1 cellular context compared by ENCODE assay signal in genomic region chr1:114522264-114522575, GRCh38.
A peak's percentile ranks its signal among the peaks of the same experiment; 100 is the strongest.
TF ChIP-seq lines count a peak whose summit lies in the region.

No MANE protein-coding gene starts in this region.

TF ChIP-seq in K562, 482 proteins besides CTCF, POLR2A, EP300 and RAD21 (continued from another document):
- TF ChIP-seq, protein P1, sequence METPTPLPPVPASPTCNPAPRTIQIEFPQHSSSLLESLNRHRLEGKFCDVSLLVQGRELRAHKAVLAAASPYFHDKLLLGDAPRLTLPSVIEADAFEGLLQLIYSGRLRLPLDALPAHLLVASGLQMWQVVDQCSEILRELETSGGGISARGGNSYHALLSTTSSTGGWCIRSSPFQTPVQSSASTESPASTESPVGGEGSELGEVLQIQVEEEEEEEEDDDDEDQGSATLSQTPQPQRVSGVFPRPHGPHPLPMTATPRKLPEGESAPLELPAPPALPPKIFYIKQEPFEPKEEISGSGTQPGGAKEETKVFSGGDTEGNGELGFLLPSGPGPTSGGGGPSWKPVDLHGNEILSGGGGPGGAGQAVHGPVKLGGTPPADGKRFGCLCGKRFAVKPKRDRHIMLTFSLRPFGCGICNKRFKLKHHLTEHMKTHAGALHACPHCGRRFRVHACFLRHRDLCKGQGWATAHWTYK (CRISPR knock-in tag; IDR thresholded peaks at IDR 0.05), result no peak
- no peak for TF ChIP-seq ZNF239 (CRISPR knock-in tag; IDR thresholded peaks at IDR 0.05)
- TF ChIP-seq RBBP5 (IDR thresholded peaks at IDR 0.05; ENCODE audit: borderline replicate concordance, insufficient read depth, low read length, poor library complexity, severe bottlenecking), result no peak
- TF ChIP-seq RCOR1 (IDR thresholded peaks at IDR 0.05; ENCODE audit: borderline replicate concordance in 1 of 2, low read depth in 2 of 2, low read length in 2 of 2), result no peak
- no peak for TF ChIP-seq RBM17 (IDR thresholded peaks at IDR 0.05; ENCODE audit: borderline replicate concordance, low read depth, low read length)
- no peak for TF ChIP-seq HDGF (IDR thresholded peaks at IDR 0.05)
- peak; percentile 46; the same call in 1 of the 2 replicates for TF ChIP-seq TCF3 (CRISPR knock-in tag; IDR thresholded peaks at IDR 0.05)
- no peak for TF ChIP-seq CBFB (CRISPR knock-in tag; IDR thresholded peaks at IDR 0.05)
- TF ChIP-seq ZC3H4 (CRISPR knock-in tag; IDR thresholded peaks at IDR 0.05; ENCODE audit: borderline replicate concordance), result no peak
- TF ChIP-seq HMBOX1 (IDR thresholded peaks at IDR 0.05), result peak; percentile 92
- TF ChIP-seq MNT (conservative IDR thresholded peaks at IDR 0.05), result 0 out of 4 replicates have a peak, but pooled peaks of 1 of the 2 experiments have one; percentile 4
- TF ChIP-seq MTA1 (IDR thresholded peaks at IDR 0.05; ENCODE audit: borderline replicate concordance), result no peak
- no peak for TF ChIP-seq FOXP1 (CRISPR knock-in tag; IDR thresholded peaks at IDR 0.05)
- TF ChIP-seq RB1 (IDR thresholded peaks at IDR 0.05; ENCODE audit: low read depth), result no peak
- 0 out of 2 replicates have a peak, but pooled peaks have one; percentile 6 for TF ChIP-seq DPF2 (IDR thresholded peaks at IDR 0.05)
- TF ChIP-seq, protein P2, sequence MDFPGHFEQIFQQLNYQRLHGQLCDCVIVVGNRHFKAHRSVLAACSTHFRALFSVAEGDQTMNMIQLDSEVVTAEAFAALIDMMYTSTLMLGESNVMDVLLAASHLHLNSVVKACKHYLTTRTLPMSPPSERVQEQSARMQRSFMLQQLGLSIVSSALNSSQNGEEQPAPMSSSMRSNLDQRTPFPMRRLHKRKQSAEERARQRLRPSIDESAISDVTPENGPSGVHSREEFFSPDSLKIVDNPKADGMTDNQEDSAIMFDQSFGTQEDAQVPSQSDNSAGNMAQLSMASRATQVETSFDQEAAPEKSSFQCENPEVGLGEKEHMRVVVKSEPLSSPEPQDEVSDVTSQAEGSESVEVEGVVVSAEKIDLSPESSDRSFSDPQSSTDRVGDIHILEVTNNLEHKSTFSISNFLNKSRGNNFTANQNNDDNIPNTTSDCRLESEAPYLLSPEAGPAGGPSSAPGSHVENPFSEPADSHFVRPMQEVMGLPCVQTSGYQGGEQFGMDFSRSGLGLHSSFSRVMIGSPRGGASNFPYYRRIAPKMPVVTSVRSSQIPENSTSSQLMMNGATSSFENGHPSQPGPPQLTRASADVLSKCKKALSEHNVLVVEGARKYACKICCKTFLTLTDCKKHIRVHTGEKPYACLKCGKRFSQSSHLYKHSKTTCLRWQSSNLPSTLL (IDR thresholded peaks at IDR 0.05), result peak; percentile 75; the same call in 1 of the 2 replicates
TF ChIP-seq in K562: peak in this region for 6.
